Comparison of ENCODE assay signal across 24 cellular contexts in genomic region chr10:118710487-118710886, GRCh38.
"Had no signal": no experiment of that assay in that cellular context is flagged by ENCODE, and none has a peak within 500 bp of the region (broad histone marks: within the 10 kb centered on the region; RNA-seq: fewer than 3 reads in every experiment).

No MANE protein-coding gene starts in this region.

- H3K4me1 Mint-ChIP-seq: immature natural killer cell; stimulated activated memory B cell treated with anti-CD40 and anti-IgM and Interleukin-4, amounts not matched to agents 10 μg/mL and 1 μg/mL and 100 μg/mL, for 72 hours had no signal

- H3K9me3 Mint-ChIP-seq: dendritic cell treated with granulocyte-macrophage colony-stimulating factor and Interleukin-4, amounts not matched to agents 40 ng/mL and 50 ng/mL, for 4 days; immature natural killer cell; natural killer cell; neural crest cell; stimulated activated memory B cell treated with anti-CD40 and anti-IgM and Interleukin-4, amounts not matched to agents 10 μg/mL and 1 μg/mL and 100 μg/mL, for 72 hours had no signal

- H2AFZ ChIP-seq: parathyroid adenoma had no signal

- H3K9ac ChIP-seq: parathyroid adenoma had no signal

- H3K4me3 Mint-ChIP-seq: dendritic cell treated with granulocyte-macrophage colony-stimulating factor and Interleukin-4, amounts not matched to agents 40 ng/mL and 50 ng/mL, for 4 days; immature natural killer cell; natural killer cell; neural crest cell; stimulated activated memory B cell treated with anti-CD40 and anti-IgM and Interleukin-4, amounts not matched to agents 10 μg/mL and 1 μg/mL and 100 μg/mL, for 72 hours had no signal

- H3K36me3 Mint-ChIP-seq: natural killer cell had no signal

- H3K27me3 Mint-ChIP-seq: dendritic cell treated with granulocyte-macrophage colony-stimulating factor and Interleukin-4, amounts not matched to agents 40 ng/mL and 50 ng/mL, for 4 days; stimulated activated memory B cell treated with anti-CD40 and anti-IgM and Interleukin-4, amounts not matched to agents 10 μg/mL and 1 μg/mL and 100 μg/mL, for 72 hours had no signal

- H3K27ac ChIP-seq: colonic mucosa, lower lobe of right lung, parathyroid adenoma, prostate gland, right atrium auricular region, testis, tibial artery, upper lobe of left lung, uterus had no signal

- H3K9me3 ChIP-seq: colonic mucosa, lower lobe of right lung, prostate gland, right atrium auricular region, testis, tibial artery, upper lobe of left lung, uterus had no signal

- H3K27ac Mint-ChIP-seq: dendritic cell treated with granulocyte-macrophage colony-stimulating factor and Interleukin-4, amounts not matched to agents 40 ng/mL and 50 ng/mL, for 4 days; immature natural killer cell; natural killer cell; stimulated activated memory B cell treated with anti-CD40 and anti-IgM and Interleukin-4, amounts not matched to agents 10 μg/mL and 1 μg/mL and 100 μg/mL, for 72 hours had no signal

- H3K27me3 ChIP-seq: colonic mucosa, right atrium auricular region, testis, tibial artery, upper lobe of left lung, uterus had no signal

- DNase-seq: colonic mucosa; effector CD8-positive, alpha-beta T cell; hypothalamus; immature natural killer cell; left ventricle myocardium superior; lower lobe of right lung; natural killer cell; stimulated activated CD4-positive, alpha-beta T cell treated with anti-CD3 and anti-CD28 coated beads, Interleukin-12 subunit alpha, Interleukin-12 subunit beta, amount 100 ng/mL, for 4 hours; stimulated activated CD4-positive, alpha-beta T cell treated with anti-CD3 and anti-CD28 coated beads, Interleukin-1b, Interleukin-23, amount 100 ng/mL, for 48 hours; stimulated activated CD4-positive, alpha-beta T cell treated with anti-CD3 and anti-CD28 coated beads, Interleukin-4, amount 100 ng/mL, for 1 hour; stimulated activated naive CD8-positive, alpha-beta T cell treated with anti-CD3 and anti-CD28 coated beads, Interleukin-15, Interleukin-2, amounts not matched to agents 100 U/mL and 50 U/mL, for 24 hours; substantia nigra; testis; tibial artery; upper lobe of left lung; uterus had no signal

- H3K36me3 ChIP-seq: colonic mucosa, prostate gland, right atrium auricular region, uterus had no signal

- H3K4me1 ChIP-seq: colonic mucosa, lower lobe of right lung, parathyroid adenoma, prostate gland, right atrium auricular region, testis, upper lobe of left lung, uterus had no signal

- H3K4me3 ChIP-seq: colonic mucosa, lower lobe of right lung, prostate gland, right atrium auricular region, smooth muscle cell, testis, tibial artery, upper lobe of left lung, uterus had no signal

- ATAC-seq: left ventricle myocardium superior; lower lobe of right lung; natural killer cell; sciatic nerve; stimulated activated memory B cell treated with anti-CD40 and anti-IgM and Interleukin-4, amounts not matched to agents 10 μg/mL and 1 μg/mL and 100 μg/mL, for 72 hours; stimulated activated naive CD8-positive, alpha-beta T cell treated with anti-CD3 and anti-CD28 coated beads, Interleukin-15, Interleukin-2, amounts not matched to agents 100 U/mL and 50 U/mL, for 24 hours had no signal

- H3K4me2 ChIP-seq: smooth muscle cell had no signal
